In the genomic region with DNA sequence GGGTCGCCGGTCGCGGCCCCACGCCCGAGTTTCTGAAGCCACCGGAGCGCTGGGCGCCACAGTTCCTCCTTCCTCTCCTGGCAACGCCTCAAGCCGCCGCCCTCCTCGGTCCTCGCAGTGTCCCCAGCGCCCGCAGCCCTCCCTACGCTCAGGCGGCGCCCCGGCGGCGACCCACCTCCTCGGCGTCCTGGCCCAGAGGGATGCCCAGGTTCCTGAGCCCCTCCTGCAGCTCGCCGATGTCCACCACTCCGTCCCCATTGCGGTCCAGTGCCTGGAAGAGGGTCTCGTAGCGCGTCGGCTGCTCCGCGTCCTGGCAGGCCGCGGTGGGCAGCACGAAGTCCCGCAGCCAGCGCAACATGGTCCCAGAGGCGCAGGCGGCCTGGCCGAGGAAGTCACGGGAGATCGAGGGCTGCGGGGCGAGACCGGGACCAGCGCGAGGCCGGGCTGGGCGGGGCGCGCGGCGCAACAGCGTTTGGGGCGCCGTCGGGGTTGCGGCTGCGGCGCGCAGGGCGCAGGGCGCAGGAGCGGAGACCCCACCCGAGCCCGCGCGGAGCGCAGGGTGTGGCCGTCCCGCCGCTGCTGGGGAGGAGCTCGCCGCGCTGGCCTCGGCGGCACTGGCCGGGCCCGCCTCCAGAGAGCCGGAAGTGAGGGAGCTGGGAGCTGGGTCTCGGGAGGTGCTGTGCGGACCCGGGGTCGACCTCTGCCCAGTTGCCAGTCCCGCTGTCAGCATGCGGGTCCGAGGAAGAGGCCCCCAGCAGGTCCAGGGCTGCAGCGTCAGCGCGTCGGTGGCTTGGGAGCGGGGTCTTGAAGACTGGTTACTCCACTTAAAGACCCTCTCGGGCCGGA, we compare ENCODE assay signal across 8 cellular contexts. TPM values are rescaled to one million over a fixed set of nuclear protein-coding genes. Genes with fewer than 3 reads are reported as not detected.
DNase-seq lines count a peak whose midpoint lies in the region; ATAC-seq and TF ChIP-seq lines count a peak whose summit lies in the region.

Gene SLC25A24, minus strand, starts transcription at position 563 of the 846 bp plus-strand sequence. Its CDS starts 205 bp downstream, at position 358.

- peak within 1 kb of the TSS; percentile 89 to 98 (median 94) for H3K4me3 Mint-ChIP-seq in CD4-positive, CD25-positive, alpha-beta regulatory T cell

- no TSS peak for BruUV-seq in PC-3 (replicated peaks; lab: Mats Ljungman, UMichigan)

- peak within 1 kb of the TSS; percentile 76 for H3K27ac ChIP-seq in CD4-positive, CD25-positive, alpha-beta regulatory T cell (ENCODE audit: insufficient read depth, low read length, poor library complexity, severe bottlenecking)
- H3K27ac ChIP-seq in PC-3 (ENCODE audit: low read length) (peak within 1 kb of the TSS; percentile 59), muscle layer of duodenum (ENCODE audit: low read length) (peak within 1 kb of the TSS; percentile 81)

- H3K27me3 ChIP-seq in CD4-positive, CD25-positive, alpha-beta regulatory T cell (ENCODE audit: control insufficient read depth, insufficient read depth, low read length) = no peaks in the 10 kb centered on the region
- H3K27me3 ChIP-seq in PC-3 (ENCODE audit: low read length) = no peaks in the 10 kb centered on the region
- H3K27me3 ChIP-seq in muscle layer of duodenum (ENCODE audit: low read depth, low read length) = no peaks in the 10 kb centered on the region

- peak within 1 kb of the TSS; percentile 97 for H2AFZ ChIP-seq in PC-3 (ENCODE audit: low read length)

- peak; percentile 94 to 97 for ATAC-seq in CD4-positive, CD25-positive, alpha-beta regulatory T cell (ENCODE audit: low read depth in 2 of 2)
- ATAC-seq in GM19372 (IDR thresholded peaks at IDR 0.05; ENCODE audit: low read depth, unreplicated experiment) = peak; percentile 95
- peak; percentile 93 for ATAC-seq in HG03571 (IDR thresholded peaks at IDR 0.05; ENCODE audit: unreplicated experiment)
- peak; percentile 92 for ATAC-seq in PC-3
- peak; percentile 98 for ATAC-seq in esophagus mucosa

- H3K9ac ChIP-seq in PC-3 (ENCODE audit: low read length) = peak within 1 kb of the TSS; percentile 94

- peak within 1 kb of the TSS; percentile 96 for H3K4me2 ChIP-seq in PC-3 (ENCODE audit: low read length)

- H3K79me2 ChIP-seq in PC-3 (ENCODE audit: low read length) = peaks cover 50% of the 10 kb centered on the region

- peaks cover 4% of the 10 kb centered on the region for H4K20me1 ChIP-seq in PC-3 (ENCODE audit: low read length)

- H3K9me3 Mint-ChIP-seq in CD4-positive, CD25-positive, alpha-beta regulatory T cell = peaks cover 0 to 4% (median 2%) of the 10 kb centered on the region in 7 donors

- POLR2A ChIA-PET in PC-3 (lab: Charles Lee; ENCODE audit: unreplicated experiment) = interaction anchor here (0.6 kb wide), 3 partner anchors 18 to 147 kb away, joined by 3 to 7 read pairs (median 5); no protein-coding TSS in a partner anchor

- CTCF ChIA-PET in PC-3 (lab: Charles Lee) = interaction anchor here (0.6 to 1.6 kb wide), 5 partner anchors 9 to 418 kb away, joined by 3 to 11 read pairs (median 6); partner anchors contain the start of gene EEIG2

- TF ChIP-seq CTCF in PC-3 (conservative IDR thresholded peaks at IDR 0.05; ENCODE audit: low read depth, low read length) = no peak

- intact Hi-C loops in PC-3 (cut with micrococcal nuclease) = loop anchor here (1.0 to 10.0 kb wide), 4 partner anchors 55 to 442 kb away; no protein-coding TSS in a partner anchor

- H3K9me2 ChIP-seq in PC-3 (replicated peaks; ENCODE audit: low read length) = no peaks in the 10 kb centered on the region

- H3F3A ChIP-seq in PC-3 (ENCODE audit: low read length, unreplicated experiment) = no peaks in the 10 kb centered on the region

- no peaks in the 10 kb centered on the region for H3K9me3 ChIP-seq in CD4-positive, CD25-positive, alpha-beta regulatory T cell (ENCODE audit: control insufficient read depth in 2 of 2, low read length in 2 of 2)
- H3K9me3 ChIP-seq in PC-3 (ENCODE audit: low read length) (no peaks in the 10 kb centered on the region), muscle layer of duodenum (ENCODE audit: control insufficient read depth in 1 of 2, low read length in 2 of 2) (no peaks in the 10 kb centered on the region)

- H3K4me1 ChIP-seq in CD4-positive, CD25-positive, alpha-beta regulatory T cell (ENCODE audit: control insufficient read depth, insufficient read depth, low read length, poor library complexity, severe bottlenecking) = peaks cover 20% of the 10 kb centered on the region
- H3K4me1 ChIP-seq in PC-3 (ENCODE audit: insufficient read depth, low read length) (peaks cover 19% of the 10 kb centered on the region), muscle layer of duodenum (ENCODE audit: control insufficient read depth in 1 of 2, insufficient read depth in 2 of 2, low read length in 2 of 2) (peaks cover 9 to 12% of the 10 kb centered on the region in 2 donors)

- H3K27me3 Mint-ChIP-seq in CD4-positive, CD25-positive, alpha-beta regulatory T cell = peaks cover 11% of the 10 kb centered on the region

- H3K4me3 ChIP-seq in CD4-positive, CD25-positive, alpha-beta regulatory T cell (ENCODE audit: low read depth, low read length) = peak within 1 kb of the TSS; percentile 97
- H3K4me3 ChIP-seq in PC-3 (ENCODE audit: low read length) (peak within 1 kb of the TSS; percentile 97), muscle layer of duodenum (ENCODE audit: low read depth in 1 of 2, low read length in 2 of 2) (peak within 1 kb of the TSS; percentile 88 to 99)

- peak within 1 kb of the TSS; percentile 76 to 92 (median 89) for H3K27ac Mint-ChIP-seq in CD4-positive, CD25-positive, alpha-beta regulatory T cell

- H3K36me3 Mint-ChIP-seq in CD4-positive, CD25-positive, alpha-beta regulatory T cell = peaks cover 3% of the 10 kb centered on the region

- peak; percentile 69 to 92 (median 72) for DNase-seq in CD4-positive, CD25-positive, alpha-beta regulatory T cell
- DNase-seq in PC-3 = peak; percentile 79
- DNase-seq in activated T-cell treated with anti-CD3 and anti-CD28 coated beads, Interleukin-2, amount 50 U/mL, for 48 hours = peak; percentile 74 to 81
- DNase-seq in stimulated activated CD8-positive, alpha-beta memory T cell treated with anti-CD3 and anti-CD28 coated beads, Interleukin-7, amount 100 ng/mL, for 4 hours (ENCODE audit: low read depth in 2 of 2) = peak; percentile 23 to 64

- peaks cover 26 to 49% (median 38%) of the 10 kb centered on the region in 4 donors for H3K4me1 Mint-ChIP-seq in CD4-positive, CD25-positive, alpha-beta regulatory T cell

- H3K36me3 ChIP-seq in CD4-positive, CD25-positive, alpha-beta regulatory T cell (ENCODE audit: control insufficient read depth, insufficient read depth, low read length) = peaks cover 8% of the 10 kb centered on the region
- H3K36me3 ChIP-seq in PC-3 (ENCODE audit: low read depth, low read length) = peaks cover 23% of the 10 kb centered on the region
- H3K36me3 ChIP-seq in muscle layer of duodenum (ENCODE audit: control insufficient read depth in 1 of 2, insufficient read depth in 2 of 2, low read length in 2 of 2) = peaks cover 0 to 2% of the 10 kb centered on the region in 2 donors

RNA-seq across cellular contexts. Expression of gene SLC25A24, which starts in this region (rescaled TPM):
- total RNA-seq in CD4-positive, CD25-positive, alpha-beta regulatory T cell = 15.6 TPM
- 10 to 100 TPM; 14.7 to 26.7 (median 22.8) TPM for polyA plus RNA-seq in CD4-positive, CD25-positive, alpha-beta regulatory T cell
- total RNA-seq in PC-3 (2014; rRNA removed) (30.3 and 33.4 TPM in 2 replicates), esophagus mucosa (15.7 TPM)

Comparison
In these comparisons a context has a peak if more than half of its experiments do, and no peak if none do; other contexts are left out.
1. Peak in every context shown above with its lines: DNase-seq, ATAC-seq, H3K4me3 ChIP-seq and H3K27ac ChIP-seq.